11 cellular contexts compared by ENCODE assay signal in the genomic region with DNA sequence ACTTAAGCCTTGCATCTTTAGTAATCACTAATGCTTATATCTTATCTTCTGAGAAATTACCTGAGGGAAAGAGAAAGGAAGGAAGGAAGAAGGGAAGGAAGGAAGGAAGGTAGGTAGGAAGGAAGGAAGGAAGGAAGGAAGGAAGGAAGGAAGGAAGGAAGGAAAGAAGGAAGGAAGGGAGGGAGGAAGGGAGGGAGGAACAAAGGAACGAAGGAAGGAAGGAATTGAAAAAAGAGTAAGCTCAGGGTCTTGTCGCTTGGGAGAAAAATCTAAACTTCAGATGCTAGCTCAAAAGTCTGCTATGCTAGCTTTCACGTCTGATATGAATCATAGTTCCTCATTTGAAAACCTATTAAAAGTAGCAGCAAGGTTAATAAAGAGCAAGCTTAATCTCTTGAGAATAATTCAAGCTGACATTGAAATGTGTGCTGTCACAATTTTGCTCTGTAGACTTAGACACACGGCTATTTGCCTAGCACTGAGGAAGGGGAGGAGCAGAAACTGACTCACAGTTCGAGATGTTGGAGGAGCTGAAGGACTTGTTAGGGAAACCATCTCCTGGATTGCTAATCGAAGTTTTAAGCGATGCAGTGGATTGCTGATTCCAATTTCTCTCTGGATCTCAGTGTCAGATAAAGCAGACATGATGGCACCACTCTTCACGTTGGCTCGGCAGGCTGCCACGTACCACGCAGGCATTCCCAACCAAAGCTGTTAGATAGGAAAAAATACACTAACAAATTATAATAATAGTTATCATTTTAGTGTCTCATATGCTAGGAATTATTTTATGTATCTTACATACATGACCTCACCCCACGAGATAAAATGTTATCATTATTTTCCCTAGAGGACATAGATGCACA.
DNase-seq lines count a peak whose midpoint lies in the region; ATAC-seq and TF ChIP-seq lines count a peak whose summit lies in the region.
"Had no signal": no experiment of that assay in that cellular context is flagged by ENCODE, and none has a peak within 500 bp of the region (broad histone marks: within the 10 kb centered on the region; RNA-seq: fewer than 3 reads in every experiment).

No MANE protein-coding gene starts in this region.

- H3K27ac ChIP-seq in heart left ventricle: no peak overlapping the region

- peaks cover 0 to 3% (median 0%) of the 10 kb centered on the region in 12 donors for H3K4me1 ChIP-seq in heart left ventricle

- TF ChIP-seq POLR2A in heart left ventricle (IDR thresholded peaks at IDR 0.05): no peak

- H3K4me1 Mint-ChIP-seq in activated T-helper 17 cell treated with anti-CD3 and anti-CD28 coated beads, Interleukin-2, amount 50 U/mL, for 72 hours: no peaks in the 10 kb centered on the region
- H3K4me1 Mint-ChIP-seq: naive thymus-derived CD8-positive, alpha-beta T cell had no signal

- H3K4me3 Mint-ChIP-seq in activated T-helper 17 cell treated with anti-CD3 and anti-CD28 coated beads, Interleukin-2, amount 50 U/mL, for 72 hours: no peak overlapping the region

- intact Hi-C loops in heart left ventricle (cut with DNase I): no loop called here

- 64 to 73% (median 72%) methylated on average over 12 of the region's 12 CpGs for WGBS in heart left ventricle, 4 donors

- DNase-seq in cardiac fibroblast (ENCODE audit: low read depth in 2 of 2) (peak; percentile 2 to 13), retina (peak; percentile 58), omental fat pad (ENCODE audit: low spot score) (no peak), heart left ventricle (no peak)
- DNase-seq: IMR-90; naive thymus-derived CD8-positive, alpha-beta T cell; NCI-H1092 treated with DMSO at 0.1 percent for 48 hours; stimulated activated CD4-positive, alpha-beta T cell treated with anti-CD3 and anti-CD28 coated beads, Interleukin-15, amount 100 ng/mL, for 24 hours had no signal

- no peak for TF ChIP-seq CTCF in cardiac fibroblast (IDR thresholded peaks at IDR 0.05; ENCODE audit: low read depth, low read length)
- no peak for TF ChIP-seq CTCF in omental fat pad (IDR thresholded peaks at IDR 0.05)
- no peak for TF ChIP-seq CTCF in heart left ventricle (IDR thresholded peaks at IDR 0.05)

- no peaks in the 10 kb centered on the region for H3K36me3 Mint-ChIP-seq in activated T-helper 17 cell treated with anti-CD3 and anti-CD28 coated beads, Interleukin-2, amount 50 U/mL, for 72 hours (ENCODE audit: low read depth)
- H3K36me3 Mint-ChIP-seq: naive thymus-derived CD8-positive, alpha-beta T cell had no signal

- H3K9me3 Mint-ChIP-seq in activated T-helper 17 cell treated with anti-CD3 and anti-CD28 coated beads, Interleukin-2, amount 50 U/mL, for 72 hours: no peaks in the 10 kb centered on the region

- no peaks in the 10 kb centered on the region for H3K9me3 ChIP-seq in heart left ventricle

- no peak overlapping the region for H3K4me3 ChIP-seq in cardiac fibroblast (replicated peaks in 1 of 2; ENCODE audit: low read depth in 2 of 2, low read length in 2 of 2)
- H3K4me3 ChIP-seq in heart left ventricle: no peak overlapping the region

- H3K27ac Mint-ChIP-seq in activated T-helper 17 cell treated with anti-CD3 and anti-CD28 coated beads, Interleukin-2, amount 50 U/mL, for 72 hours: no peak overlapping the region
- H3K27ac Mint-ChIP-seq: naive thymus-derived CD8-positive, alpha-beta T cell had no signal

- H3K27me3 Mint-ChIP-seq in activated T-helper 17 cell treated with anti-CD3 and anti-CD28 coated beads, Interleukin-2, amount 50 U/mL, for 72 hours: no peaks in the 10 kb centered on the region
- H3K27me3 Mint-ChIP-seq: naive thymus-derived CD8-positive, alpha-beta T cell had no signal

- H3K27me3 ChIP-seq in heart left ventricle: no peaks in the 10 kb centered on the region

- peak; percentile 44 for ATAC-seq in GM19043 (IDR thresholded peaks at IDR 0.05; ENCODE audit: low read depth, unreplicated experiment)
- ATAC-seq in HG03469 (IDR thresholded peaks at IDR 0.05; ENCODE audit: unreplicated experiment): peak; percentile 43
- no peak for ATAC-seq in omental fat pad (ENCODE audit: low FRiP score)
- ATAC-seq in activated T-helper 17 cell treated with anti-CD3 and anti-CD28 coated beads, Interleukin-2, amount 50 U/mL, for 72 hours (replicated peaks): no peak
- ATAC-seq in heart left ventricle: no peak
- ATAC-seq: naive thymus-derived CD8-positive, alpha-beta T cell had no signal

- no peaks in the 10 kb centered on the region for H3K36me3 ChIP-seq in heart left ventricle

Comparison
In these comparisons a context has a peak if more than half of its experiments do, and no peak if none do; other contexts are left out.
1. ATAC-seq: peak in GM19043 (single experiment) and HG03469 (single experiment); none in omental fat pad (single experiment), activated T-helper 17 cell treated with anti-CD3 and anti-CD28 coated beads, Interleukin-2, amount 50 U/mL, for 72 hours (single experiment) and heart left ventricle (0 of 4).
2. DNase-seq: peak in cardiac fibroblast (2 of 2) and retina (single experiment); none in omental fat pad (single experiment) and heart left ventricle (0 of 5).